ENCODE assay signal across 8 cellular contexts in genomic region chr9:114082017-114082735, GRCh38. TPM values are rescaled to one million over a fixed set of nuclear protein-coding genes. Genes with fewer than 3 reads are reported as not detected.
A peak's percentile ranks its signal among the peaks of the same experiment; 100 is the strongest.
DNase-seq lines count a peak whose midpoint lies in the region; ATAC-seq and TF ChIP-seq lines count a peak whose summit lies in the region.

No MANE protein-coding gene starts in this region.

- no peak overlapping the region for H2AFZ ChIP-seq in HCT116 (ENCODE audit: low read depth, low read length, poor library complexity, severe bottlenecking)
- H2AFZ ChIP-seq in SK-N-SH (ENCODE audit: low read depth), result no peak overlapping the region
- no peak overlapping the region for H2AFZ ChIP-seq in trophoblast cell (ENCODE audit: insufficient read depth, low read length, poor library complexity)

- TF ChIP-seq RAD21 in HCT116 (IDR thresholded peaks at IDR 0.05; ENCODE audit: low read depth) (peak; percentile 91), SK-N-SH (IDR thresholded peaks at IDR 0.05; ENCODE audit: low read length) (peak; percentile 92)

- no peak overlapping the region for H4K8ac ChIP-seq in trophoblast cell (ENCODE audit: low read depth, low read length)

- H4K12ac ChIP-seq in trophoblast cell (ENCODE audit: low read depth, low read length), result no peak overlapping the region

- CTCF ChIA-PET in HCT116 (lab: Charles Lee), result interaction anchor here (0.6 to 3.1 kb wide), 21 partner anchors 9 to 400 kb away, joined by 3 to 41 read pairs (median 5); no protein-coding TSS in a partner anchor
- CTCF ChIA-PET in SK-N-SH (lab: Yijun Ruan, JAX), result interaction anchor here (0.5 to 5.7 kb wide), 79 partner anchors 9 to 404 kb away, joined by 3 to 133 read pairs (median 4); partner anchors contain the start of genes COL27A1 and KIF12
- CTCF ChIA-PET in activated naive CD4-positive, alpha-beta T cell treated with anti-CD3 and anti-CD28 coated beads, Interleukin-2, amount 10 ng/mL, durations not matched to agents 7 days and 5 days (lab: Charles Lee), result interaction anchor here (0.5 to 4.3 kb wide), 26 partner anchors 10 to 249 kb away, joined by 3 to 44 read pairs (median 3); partner anchors contain the start of gene KIF12

- H3K4me1 Mint-ChIP-seq in activated naive CD4-positive, alpha-beta T cell treated with anti-CD3 and anti-CD28 coated beads, Interleukin-2, amount 10 ng/mL, durations not matched to agents 7 days and 5 days, result no peaks in the 10 kb centered on the region
- no peaks in the 10 kb centered on the region for H3K4me1 Mint-ChIP-seq in glutamatergic neuron (ENCODE audit: low read depth, unreplicated experiment)

- H3K27ac ChIP-seq in HCT116 (ENCODE audit: low read depth, low read length) (no peak overlapping the region), SK-N-SH (ENCODE audit: low read depth in 2 of 2, low read length in 1 of 2) (no peak overlapping the region), trophoblast cell (ENCODE audit: low read depth, low read length) (no peak overlapping the region), upper lobe of left lung (peak overlapping the region in 2 of 4 donors; percentile 1 to 42)

- no peaks in the 10 kb centered on the region for H3K9me3 Mint-ChIP-seq in activated naive CD4-positive, alpha-beta T cell treated with anti-CD3 and anti-CD28 coated beads, Interleukin-2, amount 10 ng/mL, durations not matched to agents 7 days and 5 days
- peaks cover 19% of the 10 kb centered on the region for H3K9me3 Mint-ChIP-seq in glutamatergic neuron (ENCODE audit: unreplicated experiment)

- H2BK120ac ChIP-seq in trophoblast cell (ENCODE audit: insufficient read depth, low read length, poor library complexity), result no peak overlapping the region

- H3K18ac ChIP-seq in trophoblast cell (ENCODE audit: low read length), result no peak overlapping the region

- H3K4me3 ChIP-seq in HCT116 (replicated peaks in 1 of 2; ENCODE audit: low read depth in 1 of 2, low read length in 2 of 2), result no peak overlapping the region
- no peak overlapping the region; a peak in 1 of 4 replicates for H3K4me3 ChIP-seq in SK-N-SH (ENCODE audit: low read depth in 2 of 2, low read length in 1 of 2)
- H3K4me3 ChIP-seq in trophoblast cell (ENCODE audit: low read depth, low read length), result no peak overlapping the region
- H3K4me3 ChIP-seq in upper lobe of left lung, result no peak overlapping the region

- no peaks in the 10 kb centered on the region for H3K36me3 Mint-ChIP-seq in activated naive CD4-positive, alpha-beta T cell treated with anti-CD3 and anti-CD28 coated beads, Interleukin-2, amount 10 ng/mL, durations not matched to agents 7 days and 5 days
- H3K36me3 Mint-ChIP-seq in glutamatergic neuron (ENCODE audit: unreplicated experiment), result peaks cover 14% of the 10 kb centered on the region

- H3K4me1 ChIP-seq in HCT116 (ENCODE audit: control insufficient read depth in 1 of 2, insufficient read depth in 2 of 2, low read length in 2 of 2) (no peaks in the 10 kb centered on the region), SK-N-SH (ENCODE audit: control insufficient read depth in 1 of 2, insufficient read depth in 2 of 2, low read depth in 1 of 2, low read length in 1 of 2) (no peaks in the 10 kb centered on the region; a peak in 1 of 4 replicates), trophoblast cell (ENCODE audit: control insufficient read depth in 1 of 2, insufficient read depth in 2 of 2, low read length in 2 of 2) (no peaks in the 10 kb centered on the region), upper lobe of left lung (peaks cover 0 to 33% (median 13%) of the 10 kb centered on the region in 4 donors)

- H3K27me3 ChIP-seq in HCT116 (ENCODE audit: insufficient read depth, low read length), result no peaks in the 10 kb centered on the region
- no peaks in the 10 kb centered on the region; the same call in 1 of the 2 replicates for H3K27me3 ChIP-seq in SK-N-SH (ENCODE audit: insufficient read depth)
- H3K27me3 ChIP-seq in trophoblast cell (ENCODE audit: insufficient read depth, low read length), result no peaks in the 10 kb centered on the region
- no peaks in the 10 kb centered on the region for H3K27me3 ChIP-seq in upper lobe of left lung

- H3K79me2 ChIP-seq in HCT116 (ENCODE audit: insufficient read depth, low read length) (no peaks in the 10 kb centered on the region), SK-N-SH (ENCODE audit: insufficient read depth) (no peaks in the 10 kb centered on the region), trophoblast cell (ENCODE audit: control insufficient read depth, insufficient read depth, low read length, poor library complexity) (no peaks in the 10 kb centered on the region)

- RAD21 ChIA-PET in HCT116 (lab: Charles Lee; ENCODE audit: low non-redundant PET in 1 of 2, low total read pairs in 2 of 2, uncharacterized antibody in 2 of 2, unreplicated experiment in 2 of 2), result interaction anchor here (0.9 to 1.2 kb wide), 5 partner anchors 26 to 345 kb away, joined by 3 to 16 read pairs (median 7); no protein-coding TSS in a partner anchor

- no peak for TF ChIP-seq EP300 in SK-N-SH (IDR thresholded peaks at IDR 0.05; ENCODE audit: borderline replicate concordance in 1 of 2, low read depth in 1 of 2, low read length in 1 of 2)
- TF ChIP-seq EP300 in upper lobe of left lung (IDR thresholded peaks at IDR 0.05), result no peak

- H3K4me2 ChIP-seq in HCT116 (ENCODE audit: low read length) (no peak overlapping the region), SK-N-SH (no peak overlapping the region), trophoblast cell (ENCODE audit: low read length) (no peak overlapping the region)

- WGBS in SK-N-SH (ENCODE audit: low lambda C conversion rate), result 31% methylated on average over 8 of the region's 10 CpGs
- whole genome bisulfite sequencing in trophoblast cell (ENCODE audit: extremely low coverage, insufficient coverage, insufficient read length), result no CpG with 5 or more reads among the region's 10 CpGs
- 44 to 70% methylated on average over 3 to 10 of the region's 10 CpGs for WGBS in upper lobe of left lung, 2 donors

- peaks cover 10% of the 10 kb centered on the region for H3K27me3 Mint-ChIP-seq in activated naive CD4-positive, alpha-beta T cell treated with anti-CD3 and anti-CD28 coated beads, Interleukin-2, amount 10 ng/mL, durations not matched to agents 7 days and 5 days
- peaks cover 7% of the 10 kb centered on the region for H3K27me3 Mint-ChIP-seq in glutamatergic neuron (ENCODE audit: unreplicated experiment)

- H3K14ac ChIP-seq in trophoblast cell (ENCODE audit: low read length), result no peak overlapping the region

- H3K4ac ChIP-seq in trophoblast cell (ENCODE audit: low read depth, low read length), result no peak overlapping the region

- no peak overlapping the region for H3K23ac ChIP-seq in trophoblast cell (ENCODE audit: low read length)

- no peaks in the 10 kb centered on the region for H3K79me1 ChIP-seq in trophoblast cell (ENCODE audit: low read length)

- H2BK12ac ChIP-seq in trophoblast cell (ENCODE audit: low read length), result no peak overlapping the region

- TF ChIP-seq CTCF in HCT116 (IDR thresholded peaks at IDR 0.05 in 2 of 3, conservative IDR thresholded peaks at IDR 0.05 in 1 of 3; ENCODE audit: borderline replicate concordance in 1 of 3, insufficient read depth in 1 of 3, low read depth in 2 of 3, low read length in 2 of 3), result peak; percentile 86 to 91 (median 87)
- TF ChIP-seq CTCF in SK-N-SH (IDR thresholded peaks at IDR 0.05), result peak; percentile 89
- TF ChIP-seq CTCF in glutamatergic neuron (IDR thresholded peaks at IDR 0.05; ENCODE audit: partially characterized antibody, unreplicated experiment), result peak; percentile 97
- peak; percentile 77 to 92 (median 87) for TF ChIP-seq CTCF in upper lobe of left lung (IDR thresholded peaks at IDR 0.05)

- H3K36me3 ChIP-seq in HCT116 (ENCODE audit: control insufficient read depth in 1 of 2, insufficient read depth in 2 of 2, low read length in 2 of 2) (no peaks in the 10 kb centered on the region), SK-N-SH (replicated peaks in 1 of 2; ENCODE audit: control insufficient read depth in 1 of 2, insufficient read depth in 2 of 2, low read length in 1 of 2) (no peaks in the 10 kb centered on the region), trophoblast cell (ENCODE audit: control insufficient read depth in 1 of 2, insufficient read depth in 2 of 2, low read length in 2 of 2) (no peaks in the 10 kb centered on the region), upper lobe of left lung (no peaks in the 10 kb centered on the region)

- in situ Hi-C loops in G401 (cut with HindIII; ENCODE audit: low sequenced_read_pairs), result no loop called here

- H3K9me3 ChIP-seq in HCT116 (ENCODE audit: control insufficient read depth in 1 of 2, insufficient read depth in 1 of 2, low read depth in 1 of 2, low read length in 2 of 2), result no peaks in the 10 kb centered on the region
- no peaks in the 10 kb centered on the region for H3K9me3 ChIP-seq in SK-N-SH
- H3K9me3 ChIP-seq in trophoblast cell (ENCODE audit: insufficient read depth, low read depth, low read length), result peaks cover 1% of the 10 kb centered on the region
- no peaks in the 10 kb centered on the region for H3K9me3 ChIP-seq in upper lobe of left lung

- no peaks in the 10 kb centered on the region for H4K20me1 ChIP-seq in HCT116 (ENCODE audit: insufficient read depth)
- H4K20me1 ChIP-seq in SK-N-SH (ENCODE audit: insufficient read depth), result no peaks in the 10 kb centered on the region

- H4K91ac ChIP-seq in trophoblast cell (ENCODE audit: low read depth, low read length), result no peak overlapping the region

- BruUV-seq in HCT116 (replicated peaks; lab: Mats Ljungman, UMichigan), result no TSS peak

- DNase-seq in G401 (ENCODE audit: low spot score) (peak; percentile 95), HCT116 (ENCODE audit: low read depth, low spot score) (peak; percentile 70), NCI-H1048 (lab: John Stamatoyannopoulos, UW) (peak; percentile 79), SK-N-SH (peak; percentile 86), glutamatergic neuron (peak; percentile 92), trophoblast cell (peak; percentile 89 to 99), upper lobe of left lung (peak in 1 of 2 donors; percentile 88)
- DNase-seq in activated naive CD4-positive, alpha-beta T cell treated with anti-CD3 and anti-CD28 coated beads, Interleukin-2, amount 10 ng/mL, durations not matched to agents 7 days and 5 days, result peak; percentile 89

- H3K9ac ChIP-seq in HCT116 (ENCODE audit: low read length) (no peak overlapping the region), SK-N-SH (no peak overlapping the region), trophoblast cell (ENCODE audit: low read length) (no peak overlapping the region)

- no peak overlapping the region for H2BK5ac ChIP-seq in trophoblast cell (ENCODE audit: low read depth, low read length, poor library complexity)

- TF ChIP-seq POLR2A in HCT116 (IDR thresholded peaks at IDR 0.05; ENCODE audit: borderline replicate concordance, extremely low read depth, insufficient read depth, insufficient read length) (no peak), upper lobe of left lung (IDR thresholded peaks at IDR 0.05) (no peak)

- H3F3A ChIP-seq in SK-N-SH (replicated peaks; ENCODE audit: insufficient read depth), result no peaks in the 10 kb centered on the region

- H3K9me2 ChIP-seq in HCT116 (ENCODE audit: insufficient read depth) (no peaks in the 10 kb centered on the region), SK-N-SH (no peaks in the 10 kb centered on the region)

- intact Hi-C loops in HCT116 (cut with micrococcal nuclease), result loop anchor here (1.0 kb wide), 2 partner anchors 209 to 223 kb away; no protein-coding TSS in a partner anchor

- POLR2A ChIA-PET in HCT116 (lab: Charles Lee) (no interaction called here), SK-N-SH (lab: Yijun Ruan, JAX) (no interaction called here)

- H2AK5ac ChIP-seq in trophoblast cell (ENCODE audit: low read length), result no peak overlapping the region

- no peak overlapping the region for H3K27ac Mint-ChIP-seq in activated naive CD4-positive, alpha-beta T cell treated with anti-CD3 and anti-CD28 coated beads, Interleukin-2, amount 10 ng/mL, durations not matched to agents 7 days and 5 days
- no peak overlapping the region for H3K27ac Mint-ChIP-seq in glutamatergic neuron (ENCODE audit: unreplicated experiment)

- H3K4me3 Mint-ChIP-seq in activated naive CD4-positive, alpha-beta T cell treated with anti-CD3 and anti-CD28 coated beads, Interleukin-2, amount 10 ng/mL, durations not matched to agents 7 days and 5 days, result no peak overlapping the region
- no peak overlapping the region for H3K4me3 Mint-ChIP-seq in glutamatergic neuron (ENCODE audit: unreplicated experiment)

- ATAC-seq in HCT116 (peak; percentile 97), upper lobe of left lung (ENCODE audit: low FRiP score in 2 of 2) (peak; percentile 89 to 91)

RNA-seq across cellular contexts. Expression of gene AMBP, which starts 4.1 kb away (rescaled TPM):
- not detected in 2 replicates for total RNA-seq in G401 (2014; rRNA removed; shearing (Covaris generic))
- 1.9 TPM for total RNA-seq in HCT116 (2021; ENCODE audit: unreplicated experiment)
- not detected in 2 replicates for polyA plus RNA-seq in HCT116 (2012)
- 0.16 and 0.18 TPM in 2 replicates for polyA plus RNA-seq in SK-N-SH (2012; rRNA removed)
- polyA plus RNA-seq in SK-N-SH (2012; cell fraction: cytosol; rRNA removed), result 0.13 and 0.17 TPM in 2 replicates
- 0.07 TPM in 1 of 2 replicates, not detected in the other for polyA plus RNA-seq in SK-N-SH (2012; cell fraction: nucleus; rRNA removed)
- total RNA-seq in glutamatergic neuron (ENCODE audit: unreplicated experiment), result 0.29 TPM
- 0.04 TPM in 1 of 2 replicates, not detected in the other for polyA plus RNA-seq in trophoblast cell (2013)
- total RNA-seq in upper lobe of left lung, result 1 to 10 TPM in 2 of 6 donors, under 1 TPM in 1, not detected in 3; 0.46 to 4.0 (median 3.1) TPM

RNA-seq across cellular contexts. Expression of gene KIF12, which starts 16.9 kb away (rescaled TPM):
- 0.27 and 1.0 TPM in 2 replicates for total RNA-seq in G401 (2014; rRNA removed; shearing (Covaris generic))
- total RNA-seq in HCT116 (2021; ENCODE audit: unreplicated experiment) (6.4 TPM), glutamatergic neuron (ENCODE audit: unreplicated experiment) (0.93 TPM), upper lobe of left lung (10 to 100 TPM in 1 of 6 donors, 1 to 10 TPM in 5; 2.3 to 16.8 (median 4.4) TPM)
- 4.5 and 5.7 TPM in 2 replicates for polyA plus RNA-seq in HCT116 (2012)
- 0.15 and 0.35 TPM in 2 replicates for polyA plus RNA-seq in SK-N-SH (2012; rRNA removed)
- 0.03 and 0.04 TPM in 2 replicates for polyA plus RNA-seq in SK-N-SH (2012; cell fraction: cytosol; rRNA removed)
- 1.2 and 1.7 TPM in 2 replicates for polyA plus RNA-seq in SK-N-SH (2012; cell fraction: nucleus; rRNA removed)
- polyA plus RNA-seq in trophoblast cell (2013), result 0.27 and 0.56 TPM in 2 replicates
